8 cellular contexts compared by ENCODE assay signal in genomic region chr17:2138318-2138717, GRCh38.
DNase-seq lines count a peak whose midpoint lies in the region; ATAC-seq lines count a peak whose summit lies in the region.

No MANE protein-coding gene starts in this region.

- H3K27me3 Mint-ChIP-seq in T-helper 2 cell treated with Interferon-gamma antibody and Interleukin-4, amounts not matched to agents 5 μg/mL and 100 μg/mL, for 36 hours (ENCODE audit: low read depth): no peaks in the 10 kb centered on the region

- DNase-seq in NCI-H524 (lab: John Stamatoyannopoulos, UW): peak; percentile 17 to 25
- DNase-seq in NCI-H524 treated with DMSO at 0.1 percent for 48 hours (lab: John Stamatoyannopoulos, UW): no peak
- DNase-seq in T-helper 2 cell treated with Interferon-gamma antibody and Interleukin-4, amounts not matched to agents 5 μg/mL and 100 μg/mL, for 36 hours (ENCODE audit: low spot score): no peak
- DNase-seq in left kidney (ENCODE audit: low read depth, low spot score): peak; percentile 52
- DNase-seq in pons (ENCODE audit: low spot score): no peak
- DNase-seq in DMS53 treated with DMSO at 0.1 percent for 48 hours (lab: John Stamatoyannopoulos, UW; ENCODE audit: unreplicated experiment): no peak
- DNase-seq in NCI-H82 (lab: John Stamatoyannopoulos, UW): no peak

- H3K9me3 Mint-ChIP-seq in T-helper 2 cell treated with Interferon-gamma antibody and Interleukin-4, amounts not matched to agents 5 μg/mL and 100 μg/mL, for 36 hours: no peaks in the 10 kb centered on the region

- H3K4me1 Mint-ChIP-seq in T-helper 2 cell treated with Interferon-gamma antibody and Interleukin-4, amounts not matched to agents 5 μg/mL and 100 μg/mL, for 36 hours (ENCODE audit: low read depth): peaks cover 26% of the 10 kb centered on the region

- peaks cover 17% of the 10 kb centered on the region for H3K36me3 Mint-ChIP-seq in T-helper 2 cell treated with Interferon-gamma antibody and Interleukin-4, amounts not matched to agents 5 μg/mL and 100 μg/mL, for 36 hours (ENCODE audit: low read depth)

- peak overlapping the region; percentile 19 for H3K4me3 Mint-ChIP-seq in T-helper 2 cell treated with Interferon-gamma antibody and Interleukin-4, amounts not matched to agents 5 μg/mL and 100 μg/mL, for 36 hours

- peak overlapping the region; percentile 71 for H3K27ac Mint-ChIP-seq in T-helper 2 cell treated with Interferon-gamma antibody and Interleukin-4, amounts not matched to agents 5 μg/mL and 100 μg/mL, for 36 hours

- peak; percentile 69 for ATAC-seq in HG02759 (IDR thresholded peaks at IDR 0.05; ENCODE audit: unreplicated experiment)

Comparison
In these comparisons a context has a peak if more than half of its experiments do, and no peak if none do; other contexts are left out.
1. DNase-seq: peak in NCI-H524 (2 of 2) and left kidney (single experiment); none in NCI-H524 treated with DMSO at 0.1 percent for 48 hours (single experiment), T-helper 2 cell treated with Interferon-gamma antibody and Interleukin-4, amounts not matched to agents 5 μg/mL and 100 μg/mL, for 36 hours (single experiment), pons (single experiment), DMS53 treated with DMSO at 0.1 percent for 48 hours (single experiment) and NCI-H82 (single experiment).